In genomic region chr17:40343126-40344119, GRCh38 we compare ENCODE assay signal across 8 cellular contexts. TPM values are rescaled to one million over a fixed set of nuclear protein-coding genes. Genes with fewer than 3 reads are reported as not detected.
DNase-seq lines count a peak whose midpoint lies in the region; ATAC-seq, FAIRE-seq and TF ChIP-seq lines count a peak whose summit lies in the region.

No MANE protein-coding gene starts in this region.

- peaks cover 4 to 24% (median 8%) of the 10 kb centered on the region in 3 donors for H3K36me3 Mint-ChIP-seq in CD8-positive, alpha-beta memory T cell
- H3K36me3 Mint-ChIP-seq in osteocyte (ENCODE audit: unreplicated experiment): peaks cover 13% of the 10 kb centered on the region

- TF ChIP-seq POLR2A in esophagus muscularis mucosa (IDR thresholded peaks at IDR 0.05; ENCODE audit: low read depth): no peak
- TF ChIP-seq POLR2A in H54 (IDR thresholded peaks at IDR 0.05; ENCODE audit: low read depth, low read length): no peak

- H3K27me3 Mint-ChIP-seq in CD8-positive, alpha-beta memory T cell: no peaks in the 10 kb centered on the region
- no peaks in the 10 kb centered on the region for H3K27me3 Mint-ChIP-seq in osteocyte (ENCODE audit: unreplicated experiment)

- H3K27me3 ChIP-seq in CD8-positive, alpha-beta memory T cell (ENCODE audit: insufficient read depth, low read length, poor library complexity, severe bottlenecking): no peaks in the 10 kb centered on the region
- H3K27me3 ChIP-seq in esophagus muscularis mucosa: no peaks in the 10 kb centered on the region

- no peaks in the 10 kb centered on the region for H3K36me3 ChIP-seq in CD8-positive, alpha-beta memory T cell (ENCODE audit: insufficient read depth, low read length)
- H3K36me3 ChIP-seq in esophagus muscularis mucosa: peaks cover 0 to 4% (median under 1%) of the 10 kb centered on the region in 4 donors

- no peaks in the 10 kb centered on the region for H3K9me3 Mint-ChIP-seq in CD8-positive, alpha-beta memory T cell
- H3K9me3 Mint-ChIP-seq in osteocyte (ENCODE audit: unreplicated experiment): no peaks in the 10 kb centered on the region

- H3K4me3 ChIP-seq in CD8-positive, alpha-beta memory T cell (ENCODE audit: low read length): no peak overlapping the region
- H3K4me3 ChIP-seq in esophagus muscularis mucosa: peak overlapping the region; percentile 87 to 97 (median 92)

- peak overlapping the region; percentile 34 to 98 (median 91) for H3K27ac Mint-ChIP-seq in CD8-positive, alpha-beta memory T cell
- H3K27ac Mint-ChIP-seq in osteocyte (ENCODE audit: unreplicated experiment): peak overlapping the region; percentile 83

- peak in 1 of 5 donors; percentile 49 for DNase-seq in CD8-positive, alpha-beta memory T cell
- DNase-seq in esophagus muscularis mucosa (ENCODE audit: extremely low spot score) (no peak), osteocyte (ENCODE audit: extremely low spot score, unreplicated experiment) (no peak), ureter (ENCODE audit: low spot score) (no peak), H54 (ENCODE audit: insufficient read length, low spot score) (no peak)

- 28% methylated on average over 7 of the region's 15 CpGs for WGBS in esophagus muscularis mucosa

- POLR2A ChIA-PET in CD8-positive, alpha-beta memory T cell (lab: Charles Lee): interaction anchor here (1.1 to 1.2 kb wide), 2 partner anchors 19 to 21 kb away, joined by 3 to 8 read pairs; no protein-coding TSS in a partner anchor

- H3K4me1 Mint-ChIP-seq in CD8-positive, alpha-beta memory T cell: peaks cover 72 to 89% (median 78%) of the 10 kb centered on the region in 3 donors
- H3K4me1 Mint-ChIP-seq in osteocyte (ENCODE audit: unreplicated experiment): peaks cover 77% of the 10 kb centered on the region

- TF ChIP-seq CTCF in esophagus muscularis mucosa (IDR thresholded peaks at IDR 0.05): no peak
- TF ChIP-seq CTCF in osteocyte (IDR thresholded peaks at IDR 0.05): no peak

- H3K4me3 Mint-ChIP-seq in CD8-positive, alpha-beta memory T cell: peak overlapping the region; percentile 61 to 83 (median 73)
- peak overlapping the region; percentile 78 for H3K4me3 Mint-ChIP-seq in osteocyte (ENCODE audit: unreplicated experiment)

- CTCF ChIA-PET in CD8-positive, alpha-beta memory T cell (lab: Charles Lee): interaction anchor here (0.9 to 3.2 kb wide), 4 partner anchors 11 to 190 kb away, joined by 3 to 21 read pairs (median 4); no protein-coding TSS in a partner anchor

- ATAC-seq in HG03135 (IDR thresholded peaks at IDR 0.05; ENCODE audit: unreplicated experiment) (no peak), GM18498 (IDR thresholded peaks at IDR 0.05; ENCODE audit: unreplicated experiment) (no peak)

- TF ChIP-seq EP300 in esophagus muscularis mucosa (IDR thresholded peaks at IDR 0.05): no peak

- peaks cover 72% of the 10 kb centered on the region for H3K4me1 ChIP-seq in CD8-positive, alpha-beta memory T cell (ENCODE audit: insufficient read depth, low read length)
- peaks cover 66 to 87% (median 84%) of the 10 kb centered on the region in 4 donors for H3K4me1 ChIP-seq in esophagus muscularis mucosa

- no peaks in the 10 kb centered on the region for H3K9me3 ChIP-seq in CD8-positive, alpha-beta memory T cell (ENCODE audit: low read length)
- H3K9me3 ChIP-seq in esophagus muscularis mucosa: no peaks in the 10 kb centered on the region

- FAIRE-seq in H54 (lab: Jason Lieb, UNC): no peak

- intact Hi-C loops in esophagus muscularis mucosa (cut with DNase I): loop anchor here (2.0 kb wide), 1 partner anchor 27 kb away; no protein-coding TSS in a partner anchor

- peak overlapping the region; percentile 16 for H3K27ac ChIP-seq in CD8-positive, alpha-beta memory T cell (ENCODE audit: low read depth, low read length)
- H3K27ac ChIP-seq in esophagus muscularis mucosa (replicated peaks in 1 of 4): peak overlapping the region; percentile 96 to 98 (median 96)

TF ChIP-seq in PFSK-1, 5 proteins besides CTCF, POLR2A, EP300 and RAD21:
- TF ChIP-seq TAF1 (IDR thresholded peaks at IDR 0.05; ENCODE audit: borderline replicate concordance, insufficient read depth, low read length): no peak
- TF ChIP-seq, protein P1, sequence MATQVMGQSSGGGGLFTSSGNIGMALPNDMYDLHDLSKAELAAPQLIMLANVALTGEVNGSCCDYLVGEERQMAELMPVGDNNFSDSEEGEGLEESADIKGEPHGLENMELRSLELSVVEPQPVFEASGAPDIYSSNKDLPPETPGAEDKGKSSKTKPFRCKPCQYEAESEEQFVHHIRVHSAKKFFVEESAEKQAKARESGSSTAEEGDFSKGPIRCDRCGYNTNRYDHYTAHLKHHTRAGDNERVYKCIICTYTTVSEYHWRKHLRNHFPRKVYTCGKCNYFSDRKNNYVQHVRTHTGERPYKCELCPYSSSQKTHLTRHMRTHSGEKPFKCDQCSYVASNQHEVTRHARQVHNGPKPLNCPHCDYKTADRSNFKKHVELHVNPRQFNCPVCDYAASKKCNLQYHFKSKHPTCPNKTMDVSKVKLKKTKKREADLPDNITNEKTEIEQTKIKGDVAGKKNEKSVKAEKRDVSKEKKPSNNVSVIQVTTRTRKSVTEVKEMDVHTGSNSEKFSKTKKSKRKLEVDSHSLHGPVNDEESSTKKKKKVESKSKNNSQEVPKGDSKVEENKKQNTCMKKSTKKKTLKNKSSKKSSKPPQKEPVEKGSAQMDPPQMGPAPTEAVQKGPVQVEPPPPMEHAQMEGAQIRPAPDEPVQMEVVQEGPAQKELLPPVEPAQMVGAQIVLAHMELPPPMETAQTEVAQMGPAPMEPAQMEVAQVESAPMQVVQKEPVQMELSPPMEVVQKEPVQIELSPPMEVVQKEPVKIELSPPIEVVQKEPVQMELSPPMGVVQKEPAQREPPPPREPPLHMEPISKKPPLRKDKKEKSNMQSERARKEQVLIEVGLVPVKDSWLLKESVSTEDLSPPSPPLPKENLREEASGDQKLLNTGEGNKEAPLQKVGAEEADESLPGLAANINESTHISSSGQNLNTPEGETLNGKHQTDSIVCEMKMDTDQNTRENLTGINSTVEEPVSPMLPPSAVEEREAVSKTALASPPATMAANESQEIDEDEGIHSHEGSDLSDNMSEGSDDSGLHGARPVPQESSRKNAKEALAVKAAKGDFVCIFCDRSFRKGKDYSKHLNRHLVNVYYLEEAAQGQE (IDR thresholded peaks at IDR 0.05; ENCODE audit: insufficient read depth in 1 of 2, low read depth in 2 of 2, low read length in 2 of 2): 0 out of 4 replicates have a peak, but pooled peaks of 1 of the 2 experiments have one; percentile 6
- no peak for TF ChIP-seq FOXP2 (optimal IDR thresholded peaks at IDR 0.05; ENCODE audit: borderline replicate concordance, extremely low read depth, extremely low read length, insufficient read depth)
- 0 out of 2 replicates have a peak, but pooled peaks have one; percentile 15 for TF ChIP-seq POLR2AphosphoS5 (IDR thresholded peaks at IDR 0.05; ENCODE audit: low read depth, low read length)
- no peak for TF ChIP-seq SIN3A (IDR thresholded peaks at IDR 0.05; ENCODE audit: borderline replicate concordance, insufficient read depth, low read length)

RNA-seq across cellular contexts. Expression of gene GJD3, which starts 21.1 kb away (rescaled TPM):
- under 1 TPM in 1 of 2 experiments, not detected in 1; 0.24 TPM for total RNA-seq in CD8-positive, alpha-beta memory T cell
- 0.40 TPM for polyA plus RNA-seq in CD8-positive, alpha-beta memory T cell
- polyA plus RNA-seq in PFSK-1 (2012; ENCODE audit: insufficient read length, low read depth): not detected
- total RNA-seq in esophagus muscularis mucosa: under 1 TPM in 2 of 4 donors, not detected in 2; 0.40 to 0.50 TPM
- 0.40 TPM in 1 of 2 replicates, not detected in the other for total RNA-seq in osteocyte
- 2.0 TPM for total RNA-seq in ureter

RNA-seq across cellular contexts. Expression of gene RARA, which starts 34.4 kb away (rescaled TPM):
- total RNA-seq in CD8-positive, alpha-beta memory T cell: 10 to 100 TPM; 37.4 to 37.8 TPM
- 14.0 TPM for polyA plus RNA-seq in CD8-positive, alpha-beta memory T cell
- polyA plus RNA-seq in PFSK-1 (2012; ENCODE audit: insufficient read length, low read depth): 57.6 TPM
- total RNA-seq in esophagus muscularis mucosa (10 to 100 TPM; 26.2 to 53.5 (median 52.2) TPM), osteocyte (62.6 and 65.2 TPM in 2 replicates), ureter (34.9 TPM)

RNA-seq across cellular contexts. Expression of gene CDC6, which starts 55.7 kb away (rescaled TPM):
- total RNA-seq in CD8-positive, alpha-beta memory T cell: 100 to 1,000 TPM; 107 to 110 TPM
- polyA plus RNA-seq in CD8-positive, alpha-beta memory T cell: 0.49 TPM
- polyA plus RNA-seq in PFSK-1 (2012; ENCODE audit: insufficient read length, low read depth): 39.0 TPM
- total RNA-seq in esophagus muscularis mucosa: under 1 TPM; 0.32 to 0.83 (median 0.44) TPM
- 6.7 and 10.8 TPM in 2 replicates for total RNA-seq in osteocyte
- 3.1 TPM for total RNA-seq in ureter
